Comparison of ENCODE assay signal across 9 cellular contexts in the genomic region with DNA sequence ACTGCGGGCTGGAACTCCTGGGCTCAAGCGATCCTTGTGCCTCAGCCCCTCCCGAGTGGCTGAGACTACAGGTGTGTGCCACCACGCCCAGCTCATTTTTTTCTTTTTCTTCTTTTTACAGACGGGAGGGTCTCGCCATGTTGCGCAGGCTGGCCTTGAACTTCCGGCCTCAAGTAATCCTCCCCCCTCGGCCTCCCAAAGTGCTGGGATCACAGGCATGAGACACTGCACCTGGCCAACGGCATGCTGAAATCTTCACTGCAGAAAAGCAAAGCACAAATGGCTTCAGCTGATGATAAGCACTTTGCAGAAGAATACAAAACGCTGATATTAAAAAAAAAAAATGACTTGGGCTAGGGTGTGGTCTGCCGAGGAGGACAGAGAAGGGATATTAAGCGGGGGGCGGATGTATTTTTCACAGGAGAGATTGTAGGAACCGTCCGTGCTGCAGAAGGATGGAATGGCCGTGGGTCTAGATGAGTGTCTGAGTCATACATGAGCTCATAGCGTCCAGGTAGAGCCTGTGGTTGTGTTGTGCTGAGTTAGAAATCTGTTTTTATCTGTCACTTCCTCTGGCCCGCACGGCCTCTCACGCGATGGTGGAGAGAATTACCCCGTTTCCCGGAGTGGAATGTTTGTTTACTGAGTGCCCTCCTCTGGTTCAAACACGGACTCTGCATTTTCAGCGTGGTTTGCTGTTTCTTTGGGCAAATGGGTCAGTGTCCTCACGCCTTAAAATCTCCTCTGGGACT. TPM values are rescaled to one million over a fixed set of nuclear protein-coding genes. Genes with fewer than 3 reads are reported as not detected.
DNase-seq lines count a peak whose midpoint lies in the region; ATAC-seq and TF ChIP-seq lines count a peak whose summit lies in the region.
"Had no signal": no experiment of that assay in that cellular context is flagged by ENCODE, and none has a peak within 500 bp of the region (broad histone marks: within the 10 kb centered on the region; RNA-seq: fewer than 3 reads in every experiment).

No MANE protein-coding gene starts in this region.

- no peaks in the 10 kb centered on the region for H3K9me3 ChIP-seq in sigmoid colon
- H3K9me3 ChIP-seq: BLaER1 treated with 17β-estradiol and CSF1 and Interleukin-3, amounts not matched to agents 10 nM and 100 nM had no signal

- peak overlapping the region; percentile 83 for H3K27ac Mint-ChIP-seq in T-helper 1 cell treated with Interleukin-12 subunit alpha and Interleukin-12 subunit beta and Interleukin-4 antibody, amounts not matched to agents 30 μg/mL and 1 μg/mL, for 36 hours
- peak overlapping the region; percentile 57 for H3K27ac Mint-ChIP-seq in chondrocyte (ENCODE audit: unreplicated experiment)
- H3K27ac Mint-ChIP-seq in stimulated activated naive B cell treated with anti-CD40 and anti-IgM and Interleukin-4, amounts not matched to agents 10 μg/mL and 1 μg/mL and 100 μg/mL, for 72 hours = peak overlapping the region; percentile 91

- TF ChIP-seq EP300 in sigmoid colon (IDR thresholded peaks at IDR 0.05) = no peak

- H3K27me3 ChIP-seq in sigmoid colon = peaks cover 0 to 8% (median 0%) of the 10 kb centered on the region in 3 donors
- H3K27me3 ChIP-seq: BLaER1 treated with 17β-estradiol and CSF1 and Interleukin-3, amounts not matched to agents 10 nM and 100 nM had no signal

- H3K27ac ChIP-seq in sigmoid colon = no peak overlapping the region
- H3K27ac ChIP-seq: BLaER1 treated with 17β-estradiol and CSF1 and Interleukin-3, amounts not matched to agents 10 nM and 100 nM had no signal

- H3K4me3 ChIP-seq in sigmoid colon = no peak overlapping the region
- H3K4me3 ChIP-seq: BLaER1 treated with 17β-estradiol and CSF1 and Interleukin-3, amounts not matched to agents 10 nM and 100 nM had no signal

- ATAC-seq in HG03280 (IDR thresholded peaks at IDR 0.05; ENCODE audit: unreplicated experiment) = peak; percentile 76
- peak; percentile 67 to 78 for ATAC-seq in stimulated activated naive B cell treated with anti-CD40 and anti-IgM and Interleukin-4, amounts not matched to agents 10 μg/mL and 1 μg/mL and 100 μg/mL, for 72 hours (replicated peaks)

- H3K4me1 Mint-ChIP-seq in T-helper 1 cell treated with Interleukin-12 subunit alpha and Interleukin-12 subunit beta and Interleukin-4 antibody, amounts not matched to agents 30 μg/mL and 1 μg/mL, for 36 hours (ENCODE audit: low read depth) = peaks cover 22% of the 10 kb centered on the region
- peaks cover 8% of the 10 kb centered on the region for H3K4me1 Mint-ChIP-seq in chondrocyte (ENCODE audit: low read depth)
- peaks cover 14 to 15% of the 10 kb centered on the region in 2 donors for H3K4me1 Mint-ChIP-seq in stimulated activated naive B cell treated with anti-CD40 and anti-IgM and Interleukin-4, amounts not matched to agents 10 μg/mL and 1 μg/mL and 100 μg/mL, for 72 hours

- H3K9me3 Mint-ChIP-seq in T-helper 1 cell treated with Interleukin-12 subunit alpha and Interleukin-12 subunit beta and Interleukin-4 antibody, amounts not matched to agents 30 μg/mL and 1 μg/mL, for 36 hours = no peaks in the 10 kb centered on the region
- no peaks in the 10 kb centered on the region for H3K9me3 Mint-ChIP-seq in chondrocyte (ENCODE audit: low read depth)
- H3K9me3 Mint-ChIP-seq in stimulated activated naive B cell treated with anti-CD40 and anti-IgM and Interleukin-4, amounts not matched to agents 10 μg/mL and 1 μg/mL and 100 μg/mL, for 72 hours = no peaks in the 10 kb centered on the region

- H3K4me1 ChIP-seq in sigmoid colon = no peaks in the 10 kb centered on the region

- DNase-seq in activated CD8-positive, alpha-beta memory T cell treated with anti-CD3 and anti-CD28 coated beads for 24 hours = peak; percentile 68
- no peak for DNase-seq in activated CD8-positive, alpha-beta memory T cell treated with anti-CD3 and anti-CD28 coated beads, Interleukin-2, amount 50 U/mL, for 4 hours
- no peak for DNase-seq in chondrocyte (ENCODE audit: low spot score)
- no peak for DNase-seq in stimulated activated naive B cell treated with anti-CD40 and anti-IgM and Interleukin-4, amounts not matched to agents 10 μg/mL and 1 μg/mL and 100 μg/mL, for 72 hours
- no peak for DNase-seq in NCI-H82 treated with DMSO at 0.1 percent for 48 hours (lab: John Stamatoyannopoulos, UW; ENCODE audit: unreplicated experiment)
- DNase-seq in sigmoid colon = no peak

- no peaks in the 10 kb centered on the region for H3K27me3 Mint-ChIP-seq in T-helper 1 cell treated with Interleukin-12 subunit alpha and Interleukin-12 subunit beta and Interleukin-4 antibody, amounts not matched to agents 30 μg/mL and 1 μg/mL, for 36 hours (ENCODE audit: low read depth)
- H3K27me3 Mint-ChIP-seq in chondrocyte (ENCODE audit: low read depth) = no peaks in the 10 kb centered on the region
- H3K27me3 Mint-ChIP-seq in stimulated activated naive B cell treated with anti-CD40 and anti-IgM and Interleukin-4, amounts not matched to agents 10 μg/mL and 1 μg/mL and 100 μg/mL, for 72 hours = no peaks in the 10 kb centered on the region

- TF ChIP-seq CTCF in chondrocyte (IDR thresholded peaks at IDR 0.05) (no peak), sigmoid colon (IDR thresholded peaks at IDR 0.05) (no peak)

- no peaks in the 10 kb centered on the region for H3K36me3 ChIP-seq in sigmoid colon
- H3K36me3 ChIP-seq: BLaER1 treated with 17β-estradiol and CSF1 and Interleukin-3, amounts not matched to agents 10 nM and 100 nM had no signal

- H3K36me3 Mint-ChIP-seq in T-helper 1 cell treated with Interleukin-12 subunit alpha and Interleukin-12 subunit beta and Interleukin-4 antibody, amounts not matched to agents 30 μg/mL and 1 μg/mL, for 36 hours (ENCODE audit: low read depth) = no peaks in the 10 kb centered on the region
- no peaks in the 10 kb centered on the region for H3K36me3 Mint-ChIP-seq in chondrocyte (ENCODE audit: low read depth)
- H3K36me3 Mint-ChIP-seq in stimulated activated naive B cell treated with anti-CD40 and anti-IgM and Interleukin-4, amounts not matched to agents 10 μg/mL and 1 μg/mL and 100 μg/mL, for 72 hours = no peaks in the 10 kb centered on the region

- WGBS in sigmoid colon, 2 donors = 12 to 62% methylated on average over 27 of the region's 27 CpGs

- no peak for TF ChIP-seq POLR2A in sigmoid colon (IDR thresholded peaks at IDR 0.05)

- peak overlapping the region; percentile 45 for H3K4me3 Mint-ChIP-seq in T-helper 1 cell treated with Interleukin-12 subunit alpha and Interleukin-12 subunit beta and Interleukin-4 antibody, amounts not matched to agents 30 μg/mL and 1 μg/mL, for 36 hours
- H3K4me3 Mint-ChIP-seq in chondrocyte (ENCODE audit: unreplicated experiment) = peak overlapping the region; percentile 19
- peak overlapping the region in 1 of 2 donors; percentile 39 for H3K4me3 Mint-ChIP-seq in stimulated activated naive B cell treated with anti-CD40 and anti-IgM and Interleukin-4, amounts not matched to agents 10 μg/mL and 1 μg/mL and 100 μg/mL, for 72 hours

- intact Hi-C loops in sigmoid colon (cut with DNase I) = no loop called here

RNA-seq across cellular contexts. Expression of a gene that starts 8.5 kb away (rescaled TPM):
- 33.2 to 38.0 TPM (median 34.3 TPM) in 3 replicates for total RNA-seq in chondrocyte
- total RNA-seq in sigmoid colon = 10 to 100 TPM; 22.1 to 45.1 (median 26.4) TPM
- polyA plus RNA-seq in sigmoid colon = 10 to 100 TPM in 2 of 3 donors, 1 to 10 TPM in 1; 8.4 to 42.4 (median 15.3) TPM

RNA-seq across cellular contexts. Expression of a gene that starts 32.0 kb away (rescaled TPM):
- total RNA-seq in chondrocyte (0.30 to 0.99 TPM in 2 of 3 replicates, not detected in the other), sigmoid colon (not detected)
- under 1 TPM in 1 of 3 donors, not detected in 2; 0.22 TPM for polyA plus RNA-seq in sigmoid colon

RNA-seq across cellular contexts. Expression of a gene that starts 45.9 kb away (rescaled TPM):
- not detected in 3 replicates for total RNA-seq in chondrocyte
- 1 to 10 TPM in 1 of 4 donors, under 1 TPM in 3; 0.28 to 1.8 (median 0.75) TPM for total RNA-seq in sigmoid colon
- 10 to 100 TPM in 1 of 3 donors, under 1 TPM in 1, not detected in 1; 0.92 to 15.0 TPM for polyA plus RNA-seq in sigmoid colon
